ENCODE assay signal across 9 cellular contexts in the genomic region with DNA sequence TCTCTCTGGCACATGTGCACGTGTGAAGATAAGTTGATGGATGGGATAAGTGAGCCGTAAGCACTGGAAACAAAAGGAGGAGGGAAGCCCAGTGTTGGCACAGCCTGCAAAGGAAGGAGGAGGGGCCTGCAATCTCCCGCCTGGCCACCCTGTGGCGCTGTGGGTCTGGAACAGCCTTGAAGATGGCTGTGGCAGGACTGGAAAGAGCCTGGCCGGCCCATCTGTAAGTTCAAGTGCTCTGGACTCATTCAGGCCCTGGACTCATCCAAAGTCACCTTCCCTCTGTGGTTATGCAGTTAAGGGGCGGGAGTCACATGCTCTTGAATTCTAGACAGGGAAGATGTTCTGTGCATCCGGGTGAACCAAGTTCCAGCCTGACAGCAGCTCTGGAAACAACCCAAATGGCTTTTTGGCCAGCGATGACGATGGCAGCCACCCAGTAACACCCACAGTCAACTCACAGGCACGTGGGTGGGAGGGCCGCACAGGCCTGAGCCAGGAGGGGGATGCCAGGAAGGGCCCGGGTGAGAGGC. TPM values are rescaled to one million over a fixed set of nuclear protein-coding genes. Genes with fewer than 3 reads are reported as not detected.
DNase-seq lines count a peak whose midpoint lies in the region; ATAC-seq and TF ChIP-seq lines count a peak whose summit lies in the region.
"Had no signal": no experiment of that assay in that cellular context is flagged by ENCODE, and none has a peak within 500 bp of the region (broad histone marks: within the 10 kb centered on the region; RNA-seq: fewer than 3 reads in every experiment).

No MANE protein-coding gene starts in this region.

- no peak overlapping the region for H3K4me3 Mint-ChIP-seq in activated CD8-positive, alpha-beta memory T cell treated with anti-CD3 and anti-CD28 coated beads, Interleukin-2, amount 10 ng/mL, durations not matched to agents 7 days and 5 days
- H3K4me3 Mint-ChIP-seq in effector memory CD8-positive, alpha-beta T cell = no peak overlapping the region
- H3K4me3 Mint-ChIP-seq: stimulated activated naive CD8-positive, alpha-beta T cell treated with anti-CD3 and anti-CD28 coated beads, Interleukin-15, Interleukin-2, amounts not matched to agents 100 ng/mL and 50 ng/mL, for 24 hours had no signal

- intact Hi-C loops in head of caudate nucleus (cut with DNase I) = loop anchor here (5.0 kb wide), 1 partner anchor 144 kb away; a partner anchor contains a TSS

- no peak for TF ChIP-seq EP300 in Ishikawa (IDR thresholded peaks at IDR 0.05; ENCODE audit: borderline replicate concordance)

- peak; percentile 56 for TF ChIP-seq RAD21 in Ishikawa (IDR thresholded peaks at IDR 0.05; ENCODE audit: low read depth)

- H3K27me3 Mint-ChIP-seq in activated CD8-positive, alpha-beta memory T cell treated with anti-CD3 and anti-CD28 coated beads, Interleukin-2, amount 10 ng/mL, durations not matched to agents 7 days and 5 days = no peaks in the 10 kb centered on the region
- H3K27me3 Mint-ChIP-seq in effector memory CD8-positive, alpha-beta T cell = no peaks in the 10 kb centered on the region
- H3K27me3 Mint-ChIP-seq: stimulated activated naive CD8-positive, alpha-beta T cell treated with anti-CD3 and anti-CD28 coated beads, Interleukin-15, Interleukin-2, amounts not matched to agents 100 ng/mL and 50 ng/mL, for 24 hours had no signal

- DNase-seq in DMS79 treated with DMSO at 0.1 percent for 48 hours (lab: John Stamatoyannopoulos, UW) (peak; percentile 44), DMS79 (lab: John Stamatoyannopoulos, UW) (no peak), head of caudate nucleus (peak; percentile 38 to 97 (median 86)), pons (ENCODE audit: low spot score) (peak; percentile 83)
- peak; percentile 53 for DNase-seq in activated CD8-positive, alpha-beta memory T cell treated with anti-CD3 and anti-CD28 coated beads, Interleukin-2, amount 10 ng/mL, durations not matched to agents 7 days and 5 days
- DNase-seq in effector memory CD8-positive, alpha-beta T cell = no peak

- H3K27ac Mint-ChIP-seq in activated CD8-positive, alpha-beta memory T cell treated with anti-CD3 and anti-CD28 coated beads, Interleukin-2, amount 10 ng/mL, durations not matched to agents 7 days and 5 days = no peak overlapping the region
- H3K27ac Mint-ChIP-seq in effector memory CD8-positive, alpha-beta T cell = no peak overlapping the region
- H3K27ac Mint-ChIP-seq: stimulated activated naive CD8-positive, alpha-beta T cell treated with anti-CD3 and anti-CD28 coated beads, Interleukin-15, Interleukin-2, amounts not matched to agents 100 ng/mL and 50 ng/mL, for 24 hours had no signal

- H3K9me3 Mint-ChIP-seq in activated CD8-positive, alpha-beta memory T cell treated with anti-CD3 and anti-CD28 coated beads, Interleukin-2, amount 10 ng/mL, durations not matched to agents 7 days and 5 days (ENCODE audit: low read depth) = peaks cover 21% of the 10 kb centered on the region
- H3K9me3 Mint-ChIP-seq in effector memory CD8-positive, alpha-beta T cell = peaks cover 3 to 12% of the 10 kb centered on the region in 2 donors

- peaks cover 44% of the 10 kb centered on the region for H3K36me3 Mint-ChIP-seq in activated CD8-positive, alpha-beta memory T cell treated with anti-CD3 and anti-CD28 coated beads, Interleukin-2, amount 10 ng/mL, durations not matched to agents 7 days and 5 days
- peaks cover 5% of the 10 kb centered on the region for H3K36me3 Mint-ChIP-seq in effector memory CD8-positive, alpha-beta T cell (ENCODE audit: insufficient read depth)

- ATAC-seq in activated CD8-positive, alpha-beta memory T cell treated with anti-CD3 and anti-CD28 coated beads, Interleukin-2, amount 10 ng/mL, durations not matched to agents 7 days and 5 days = no peak
- no peak for ATAC-seq in HG03097 (IDR thresholded peaks at IDR 0.05; ENCODE audit: low FRiP score, unreplicated experiment)
- ATAC-seq in effector memory CD8-positive, alpha-beta T cell (replicated peaks) = no peak

- CTCF ChIA-PET in activated CD8-positive, alpha-beta memory T cell treated with anti-CD3 and anti-CD28 coated beads, Interleukin-2, amount 10 ng/mL, durations not matched to agents 7 days and 5 days (lab: Charles Lee) = no interaction called here

- no peaks in the 10 kb centered on the region for H3K4me1 Mint-ChIP-seq in activated CD8-positive, alpha-beta memory T cell treated with anti-CD3 and anti-CD28 coated beads, Interleukin-2, amount 10 ng/mL, durations not matched to agents 7 days and 5 days
- peaks cover 0 to 8% of the 10 kb centered on the region in 2 donors for H3K4me1 Mint-ChIP-seq in effector memory CD8-positive, alpha-beta T cell (ENCODE audit: low read depth in 2 of 2)

TF ChIP-seq in Ishikawa, 13 proteins besides CTCF, POLR2A, EP300 and RAD21:
- no peak for TF ChIP-seq EGR1 (IDR thresholded peaks at IDR 0.05)
- TF ChIP-seq TAF1 (IDR thresholded peaks at IDR 0.05; ENCODE audit: low read depth) = no peak
- TF ChIP-seq CEBPB (IDR thresholded peaks at IDR 0.05) = no peak
TF ChIP-seq in Ishikawa: peak in this region for 0.

RNA-seq across cellular contexts. Expression of a gene that starts 50.4 kb away (rescaled TPM):
- total RNA-seq in activated CD8-positive, alpha-beta memory T cell treated with anti-CD3 and anti-CD28 coated beads, Interleukin-2, amount 10 ng/mL, durations not matched to agents 7 days and 5 days = not detected

Comparison
In these comparisons a context has a peak if more than half of its experiments do, and no peak if none do; other contexts are left out.
1. DNase-seq: peak in DMS79 treated with DMSO at 0.1 percent for 48 hours (single experiment), activated CD8-positive, alpha-beta memory T cell treated with anti-CD3 and anti-CD28 coated beads, Interleukin-2, amount 10 ng/mL, durations not matched to agents 7 days and 5 days (single experiment), head of caudate nucleus (42 of 42) and pons (single experiment); none in DMS79 (single experiment) and effector memory CD8-positive, alpha-beta T cell (0 of 3).